Comparison of ENCODE assay signal across 11 cellular contexts in genomic region chr3:42500909-42501308, GRCh38. TPM values are rescaled to one million over a fixed set of nuclear protein-coding genes. Genes with fewer than 3 reads are reported as not detected.
DNase-seq lines count a peak whose midpoint lies in the region; ATAC-seq, FAIRE-seq and TF ChIP-seq lines count a peak whose summit lies in the region.
"Had no signal": no experiment of that assay in that cellular context is flagged by ENCODE, and none has a peak within 500 bp of the region (broad histone marks: within the 10 kb centered on the region; RNA-seq: fewer than 3 reads in every experiment).

No MANE protein-coding gene starts in this region.

- ATAC-seq in GM18907 (IDR thresholded peaks at IDR 0.05; ENCODE audit: unreplicated experiment), result no peak

- H2BK120ac ChIP-seq in H1 (replicated peaks; ENCODE audit: low read depth, low read length), result no peak overlapping the region

- peaks cover 22 to 35% (median 22%) of the 10 kb centered on the region in 3 donors for H3K4me1 Mint-ChIP-seq in CD8-positive, alpha-beta memory T cell
- H3K4me1 Mint-ChIP-seq in osteocyte (ENCODE audit: unreplicated experiment), result peaks cover 44% of the 10 kb centered on the region

- H4K20me1 ChIP-seq in H1 (replicated peaks in 1 of 2; ENCODE audit: control insufficient read depth in 1 of 2, insufficient read depth in 2 of 2, low read length in 2 of 2), result peaks cover 0 to 4% of the 10 kb centered on the region in 2 experiments
- no peaks in the 10 kb centered on the region for H4K20me1 ChIP-seq in PC-9 (ENCODE audit: insufficient read depth)

- peaks cover 22% of the 10 kb centered on the region for H3K27me3 ChIP-seq in CD8-positive, alpha-beta memory T cell (ENCODE audit: insufficient read depth, low read length, poor library complexity, severe bottlenecking)
- H3K27me3 ChIP-seq in HUES64 (ENCODE audit: insufficient read depth, low read length), result peaks cover 59% of the 10 kb centered on the region
- H3K27me3 ChIP-seq in H1 (replicated peaks in 1 of 4; ENCODE audit: control insufficient read depth in 3 of 4, extremely low read depth in 1 of 4, insufficient read depth in 3 of 4, low read length in 3 of 4), result peaks cover 0 to 52% (median 35%) of the 10 kb centered on the region in 4 experiments; a peak in 6 of 7 replicates
- H3K27me3 ChIP-seq in PC-9 (ENCODE audit: insufficient read depth, low read depth), result no peaks in the 10 kb centered on the region

- H2BK12ac ChIP-seq in H1 (ENCODE audit: low read depth, low read length), result no peak overlapping the region

- peaks cover 0 to 4% (median 0%) of the 10 kb centered on the region in 3 donors for H3K36me3 Mint-ChIP-seq in CD8-positive, alpha-beta memory T cell
- no peaks in the 10 kb centered on the region for H3K36me3 Mint-ChIP-seq in osteocyte (ENCODE audit: unreplicated experiment)

- H3K14ac ChIP-seq in H1 (ENCODE audit: insufficient read length), result no peak overlapping the region

- no peak overlapping the region for H3K4ac ChIP-seq in H1 (replicated peaks; ENCODE audit: insufficient read length, low read depth, low read length)

- peaks cover 19 to 27% of the 10 kb centered on the region in 2 donors for H3K27me3 Mint-ChIP-seq in CD8-positive, alpha-beta memory T cell
- H3K27me3 Mint-ChIP-seq in osteocyte (ENCODE audit: unreplicated experiment), result peaks cover 30% of the 10 kb centered on the region

- H3K23ac ChIP-seq in H1 (ENCODE audit: insufficient read length), result no peak overlapping the region

- TF ChIP-seq CTCF in H1 (IDR thresholded peaks at IDR 0.05; ENCODE audit: control extremely low read depth in 1 of 3, insufficient read depth in 1 of 3, low read depth in 1 of 3, low read length in 3 of 3) (no peak), osteocyte (IDR thresholded peaks at IDR 0.05) (no peak), PC-9 (conservative IDR thresholded peaks at IDR 0.05) (no peak)

- TF ChIP-seq EP300 in H1 (IDR thresholded peaks at IDR 0.05; ENCODE audit: borderline replicate concordance in 1 of 2, low read depth in 2 of 2, low read length in 2 of 2), result no peak

- CTCF ChIA-PET in CD8-positive, alpha-beta memory T cell (lab: Charles Lee), result interaction anchor here (0.8 to 4.6 kb wide), 16 partner anchors 9 to 254 kb away, joined by 3 to 178 read pairs (median 7); partner anchors contain the start of genes NKTR and SS18L2
- CTCF ChIA-PET in H1 (lab: Charles Lee; ENCODE audit: partially characterized antibody), result interaction anchor here (0.6 to 4.5 kb wide), 13 partner anchors 11 to 271 kb away, joined by 3 to 52 read pairs (median 8); no protein-coding TSS in a partner anchor
- CTCF ChIA-PET in PC-9 (lab: Charles Lee), result interaction anchor here (0.5 kb wide), 1 partner anchor 248 kb away, joined by 10 read pairs; no protein-coding TSS in a partner anchor

- 5% methylated on average over 3 of the region's 4 CpGs for WGBS in HUES64
- WGBS in H1 (ENCODE audit: extremely low coverage in 1 of 2, insufficient coverage in 1 of 2, insufficient read length in 1 of 2, insufficient replicate concordance in 2 of 2, low coverage in 1 of 2, low lambda C conversion rate in 2 of 2, missing lambda C conversion rate in 1 of 2), 2 experiments, result 11% methylated on average over 1 of the region's 4 CpGs; no CpG with 5 or more reads in 1 of the 2 experiments

- H3K4me1 ChIP-seq in CD8-positive, alpha-beta memory T cell (ENCODE audit: insufficient read depth, low read length), result peaks cover 25% of the 10 kb centered on the region
- H3K4me1 ChIP-seq in HUES64 (ENCODE audit: insufficient read depth, low read length), result peaks cover 10% of the 10 kb centered on the region
- peaks cover 0 to 11% (median 6%) of the 10 kb centered on the region in 4 experiments; a peak in 6 of 7 replicates for H3K4me1 ChIP-seq in H1 (replicated peaks in 1 of 4; ENCODE audit: control insufficient read depth in 3 of 4, insufficient read depth in 4 of 4, low read length in 3 of 4)
- H3K4me1 ChIP-seq in PC-9 (replicated peaks; ENCODE audit: insufficient read depth), result peaks cover 38% of the 10 kb centered on the region

- TF ChIP-seq POLR2A in H1 (IDR thresholded peaks at IDR 0.05; ENCODE audit: control extremely low read depth in 1 of 2, low read depth in 2 of 2, low read length in 2 of 2), result no peak

- peak overlapping the region; percentile 93; the same call in 1 of the 2 replicates for H2AFZ ChIP-seq in H1 (ENCODE audit: low read length)
- no peak overlapping the region for H2AFZ ChIP-seq in PC-9

- H3K56ac ChIP-seq in H1 (replicated peaks; ENCODE audit: insufficient read length, low read depth, low read length), result no peak overlapping the region

- DNase-seq in CD8-positive, alpha-beta memory T cell, result no peak
- DNase-seq in H1 (ENCODE audit: low read depth in 1 of 2, low spot score in 2 of 2) (no peak), osteocyte (ENCODE audit: extremely low spot score, unreplicated experiment) (no peak), PC-9 (no peak), dedifferentiated amniotic fluid mesenchymal stem cell (ENCODE audit: extremely low spot score) (no peak)
- DNase-seq: NCI-H2029 treated with DMSO at 0.1 percent for 48 hours, T1000 had no signal

- no peak overlapping the region for H2BK5ac ChIP-seq in H1 (ENCODE audit: low read depth, low read length)

- H4K5ac ChIP-seq in H1 (ENCODE audit: insufficient read length, low read depth, low read length), result no peak overlapping the region

- H2BK15ac ChIP-seq in H1 (ENCODE audit: low read length), result peak overlapping the region; percentile 72; the same call in 1 of the 2 replicates

- intact Hi-C loops in PC-9 (cut with micrococcal nuclease; ENCODE audit: unreplicated experiment), result no loop called here

- no peak overlapping the region for H2AK5ac ChIP-seq in H1 (ENCODE audit: low read depth, low read length)

- H3K4me3 ChIP-seq in CD8-positive, alpha-beta memory T cell (ENCODE audit: low read length), result no peak overlapping the region
- peak overlapping the region; percentile 62 for H3K4me3 ChIP-seq in HUES64 (ENCODE audit: low read length)
- peak overlapping the region; percentile 50 to 77 (median 68) for H3K4me3 ChIP-seq in H1 (ENCODE audit: extremely low read depth in 1 of 4, insufficient read depth in 2 of 4, low read depth in 3 of 4, low read length in 4 of 4)
- no peak overlapping the region for H3K4me3 ChIP-seq in PC-9

- H4K91ac ChIP-seq in H1 (replicated peaks; ENCODE audit: insufficient read length, low read length), result no peak overlapping the region

- peak overlapping the region; percentile 67 to 98 (median 87) for H3K4me3 Mint-ChIP-seq in CD8-positive, alpha-beta memory T cell
- H3K4me3 Mint-ChIP-seq in osteocyte (ENCODE audit: unreplicated experiment), result peak overlapping the region; percentile 20

- no peak for TF ChIP-seq RAD21 in H1 (IDR thresholded peaks at IDR 0.05 in 1 of 2, conservative IDR thresholded peaks at IDR 0.05 in 1 of 2; ENCODE audit: low read depth in 2 of 2, low read length in 2 of 2)

- H3K9me3 ChIP-seq in CD8-positive, alpha-beta memory T cell (ENCODE audit: low read length), result no peaks in the 10 kb centered on the region
- H3K9me3 ChIP-seq in HUES64 (ENCODE audit: insufficient read depth, low read depth, low read length), result no peaks in the 10 kb centered on the region
- no peaks in the 10 kb centered on the region for H3K9me3 ChIP-seq in H1 (ENCODE audit: insufficient read depth in 2 of 2, low read depth in 1 of 2, low read length in 1 of 2)
- H3K9me3 ChIP-seq in PC-9 (ENCODE audit: insufficient read depth, low read depth), result no peaks in the 10 kb centered on the region

- no peak overlapping the region for H3K9ac ChIP-seq in HUES64 (ENCODE audit: low read depth, low read length)
- H3K9ac ChIP-seq in H1 (replicated peaks in 1 of 4; ENCODE audit: extremely low read depth in 1 of 4, low read depth in 3 of 4, low read length in 3 of 4), result no peak overlapping the region

- H3K27ac Mint-ChIP-seq in CD8-positive, alpha-beta memory T cell, result peak overlapping the region in 3 of 8 donors; percentile 0 to 66 (median 16)
- no peak overlapping the region for H3K27ac Mint-ChIP-seq in osteocyte (ENCODE audit: unreplicated experiment)

- H4K8ac ChIP-seq in H1 (ENCODE audit: extremely low read depth, insufficient read depth, low read length), result no peak overlapping the region

- peaks cover 19% of the 10 kb centered on the region for H3K23me2 ChIP-seq in H1 (ENCODE audit: low read depth, low read length)

- no peaks in the 10 kb centered on the region for H3K79me1 ChIP-seq in H1 (ENCODE audit: low read depth, low read length)

- BruUV-seq in PC-9 (replicated peaks; lab: Mats Ljungman, UMichigan), result no TSS peak

- no peak overlapping the region for H3K18ac ChIP-seq in H1 (ENCODE audit: extremely low read depth, low read length)

- H3K79me2 ChIP-seq in H1 (ENCODE audit: control insufficient read depth in 1 of 2, insufficient read depth in 2 of 2, low read length in 2 of 2) (no peaks in the 10 kb centered on the region), PC-9 (ENCODE audit: low read depth) (peaks cover 13% of the 10 kb centered on the region)

- no peak overlapping the region; the same call in 1 of the 2 replicates for H2BK20ac ChIP-seq in H1 (ENCODE audit: low read length)

- FAIRE-seq in H1 (lab: Jason Lieb, UNC), result no peak

- H3K27ac ChIP-seq in CD8-positive, alpha-beta memory T cell (ENCODE audit: low read depth, low read length), result no peak overlapping the region
- no peak overlapping the region for H3K27ac ChIP-seq in HUES64 (ENCODE audit: low read depth, low read length)
- H3K27ac ChIP-seq in H1 (ENCODE audit: low read depth, low read length), result no peak overlapping the region
- H3K27ac ChIP-seq in PC-9, result no peak overlapping the region

- H3K9me2 ChIP-seq in PC-9 (ENCODE audit: insufficient read depth), result no peaks in the 10 kb centered on the region

- peaks cover 18% of the 10 kb centered on the region; the same call in 1 of the 2 replicates for H3F3A ChIP-seq in PC-9 (ENCODE audit: insufficient read depth, low read depth)

- POLR2A ChIA-PET in CD8-positive, alpha-beta memory T cell (lab: Charles Lee), result interaction anchor here (1.4 to 2.7 kb wide), 4 partner anchors 33 to 100 kb away, joined by 4 to 12 read pairs (median 8); partner anchors contain the start of gene NKTR
- POLR2A ChIA-PET in H1 (lab: Charles Lee; ENCODE audit: partially characterized antibody) (interaction anchor here (0.6 to 2.2 kb wide), 7 partner anchors 9 to 217 kb away, joined by 3 to 13 read pairs (median 4); no protein-coding TSS in a partner anchor), PC-9 (lab: Charles Lee; ENCODE audit: unreplicated experiment) (no interaction called here)

- no peaks in the 10 kb centered on the region for H3K36me3 ChIP-seq in CD8-positive, alpha-beta memory T cell (ENCODE audit: insufficient read depth, low read length)
- no peaks in the 10 kb centered on the region for H3K36me3 ChIP-seq in HUES64 (ENCODE audit: insufficient read depth, low read length)
- no peaks in the 10 kb centered on the region for H3K36me3 ChIP-seq in H1 (ENCODE audit: control insufficient read depth in 2 of 4, insufficient read depth in 4 of 4, low read length in 3 of 4)
- H3K36me3 ChIP-seq in PC-9 (ENCODE audit: low read depth), result no peaks in the 10 kb centered on the region

- no peaks in the 10 kb centered on the region for H3K9me3 Mint-ChIP-seq in CD8-positive, alpha-beta memory T cell
- H3K9me3 Mint-ChIP-seq in osteocyte (ENCODE audit: unreplicated experiment), result no peaks in the 10 kb centered on the region

- H3K4me2 ChIP-seq in H1 (ENCODE audit: insufficient read depth in 1 of 2, low read depth in 2 of 2, low read length in 2 of 2), result peak overlapping the region; percentile 67 to 98
- no peak overlapping the region for H3K4me2 ChIP-seq in PC-9

RNA-seq across cellular contexts. Expression of gene VIPR1, which starts 1.5 kb away (rescaled TPM):
- total RNA-seq in CD8-positive, alpha-beta memory T cell, result 1 to 10 TPM; 5.4 to 5.9 TPM
- polyA plus RNA-seq in CD8-positive, alpha-beta memory T cell, result 12.7 TPM
- polyA plus RNA-seq in HUES64 (2013, experiment 1 of 2), result 2.9 TPM
- polyA plus RNA-seq in HUES64 (2013, experiment 2 of 2), result 3.0 TPM
- total RNA-seq in H1 (2021; fragmentation: NEBNext Ultra II Directional; extraction: Animal tissue kit (Norgen Biotek cat#: 25700)), result 10.1 and 11.3 TPM in 2 replicates
- 7.8 and 11.1 TPM in 2 replicates for polyA plus RNA-seq in H1 (2011; rRNA removed)
- 8.5 TPM for polyA plus RNA-seq in H1 (2011; cell fraction: cytosol; rRNA removed)
- 44.7 TPM for polyA plus RNA-seq in H1 (2011; cell fraction: nucleus; rRNA removed)
- polyA plus RNA-seq in H1 (2012, experiment 1 of 2), result 8.8 to 11.3 TPM (median 9.7 TPM) in 4 replicates
- 7.9 TPM for polyA plus RNA-seq in H1 (2012, experiment 2 of 2)
- polyA plus RNA-seq in H1 (2013, experiment 1 of 2), result 6.8 TPM
- polyA plus RNA-seq in H1 (2013, experiment 2 of 2), result 6.5 TPM
- 9.8 and 15.7 TPM in 2 replicates for polyA minus RNA-seq in H1 (2011; rRNA and poly(A)+ RNA removed)
- 21.9 TPM for polyA minus RNA-seq in H1 (2011; cell fraction: cytosol; rRNA and poly(A)+ RNA removed)
- 21.9 TPM for polyA minus RNA-seq in H1 (2011; cell fraction: nucleus; rRNA and poly(A)+ RNA removed)
- 8.9 and 9.2 TPM in 2 replicates for total RNA-seq in osteocyte
- total RNA-seq in PC-9 (2021), result 19.7 and 23.9 TPM in 2 replicates
- total RNA-seq: IMR-90, osteoblast had no signal
- polyA plus RNA-seq: IMR-90 had no signal

Comparison
In these comparisons a context has a peak if more than half of its experiments do, and no peak if none do; other contexts are left out.
1. H3K4me3 ChIP-seq: peak in HUES64 (single experiment) and H1 (4 of 4); none in CD8-positive, alpha-beta memory T cell (single experiment) and PC-9 (single experiment).